8 cellular contexts compared by ENCODE assay signal in the genomic region with DNA sequence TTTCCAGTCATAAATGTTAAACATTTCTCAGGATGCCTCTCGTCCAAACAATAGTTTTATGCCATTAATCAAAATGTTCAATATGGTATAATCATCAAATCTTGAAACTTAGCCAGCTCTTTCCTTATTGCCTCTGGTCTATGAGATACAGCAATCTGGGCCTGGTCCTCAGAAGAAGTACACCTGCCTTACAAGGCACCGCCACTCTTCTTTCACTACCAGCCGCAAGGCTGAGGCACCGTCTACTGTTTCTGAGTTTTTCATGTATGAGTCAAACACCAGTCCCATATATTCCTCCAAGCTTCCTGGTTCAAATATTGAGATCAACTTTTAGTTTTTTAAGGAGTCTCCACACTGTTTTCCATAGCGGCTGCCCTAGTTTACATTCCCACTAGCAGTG.
"Had no signal": no experiment of that assay in that cellular context is flagged by ENCODE, and none has a peak within 500 bp of the region (broad histone marks: within the 10 kb centered on the region; RNA-seq: fewer than 3 reads in every experiment).

No MANE protein-coding gene starts in this region.

- H3K4me1 ChIP-seq: HAP-1 had no signal

- H3K4me3 ChIP-seq: GM23248, HAP-1, K562 had no signal

- H3K4me3 Mint-ChIP-seq: HFFc6 had no signal

- DNase-seq: GM23248, GOT3, H7, HFFc6, IMR-90 had no signal

- H3K9me3 ChIP-seq: HAP-1 had no signal

- ATAC-seq: HCT116, K562 had no signal

- H3K36me3 ChIP-seq: HAP-1 had no signal

- H3K27ac Mint-ChIP-seq: HFFc6 had no signal
